In genomic region chr22:45051946-45052345, GRCh38 we compare ENCODE assay signal across 24 cellular contexts. TPM values are rescaled to one million over a fixed set of nuclear protein-coding genes. Genes with fewer than 3 reads are reported as not detected.
"Had no signal": no experiment of that assay in that cellular context is flagged by ENCODE, and none has a peak within 500 bp of the region (broad histone marks: within the 10 kb centered on the region; RNA-seq: fewer than 3 reads in every experiment).

No MANE protein-coding gene starts in this region.

- DNase-seq: colonic mucosa; dermis blood vessel endothelial cell; erythroblast; foreskin keratinocyte; left colon; left ventricle myocardium superior; mesenchymal stem cell; naive thymus-derived CD4-positive, alpha-beta T cell; nephron progenitor cell; pancreas; retina; right lobe of liver; stimulated activated CD4-positive, alpha-beta T cell treated with anti-CD3 and anti-CD28 coated beads, Interleukin-4, amount 100 ng/mL, for 1 hour; stimulated activated CD8-positive, alpha-beta memory T cell treated with anti-CD3 and anti-CD28 coated beads, Interleukin-4, amount 100 ng/mL, for 48 hours; tibial artery; upper lobe of left lung; uterus had no signal

- H3K36me3 Mint-ChIP-seq: naive thymus-derived CD4-positive, alpha-beta T cell; stimulated activated effector memory CD8-positive, alpha-beta T cell treated with anti-CD3 and anti-CD28 coated beads, Interleukin-12 subunit alpha, Interleukin-12 subunit beta, amount 100 ng/mL, for 72 hours had no signal

- ATAC-seq: foreskin keratinocyte; left colon; left ventricle myocardium superior; naive thymus-derived CD4-positive, alpha-beta T cell; pancreas; psoas muscle; stimulated activated effector memory CD8-positive, alpha-beta T cell treated with anti-CD3 and anti-CD28 coated beads, Interleukin-12 subunit alpha, Interleukin-12 subunit beta, amount 100 ng/mL, for 72 hours had no signal

- H3K4me3 Mint-ChIP-seq: naive thymus-derived CD4-positive, alpha-beta T cell; nephron progenitor cell; stimulated activated effector memory CD8-positive, alpha-beta T cell treated with anti-CD3 and anti-CD28 coated beads, Interleukin-12 subunit alpha, Interleukin-12 subunit beta, amount 100 ng/mL, for 72 hours; stimulated activated naive CD8-positive, alpha-beta T cell treated with anti-CD3 and anti-CD28 coated beads, Interleukin-15, Interleukin-2, amounts not matched to agents 100 ng/mL and 50 ng/mL, for 24 hours had no signal

- FAIRE-seq: endothelial cell of umbilical vein, pancreas had no signal

- H3K4me1 Mint-ChIP-seq: stimulated activated effector memory CD8-positive, alpha-beta T cell treated with anti-CD3 and anti-CD28 coated beads, Interleukin-12 subunit alpha, Interleukin-12 subunit beta, amount 100 ng/mL, for 72 hours had no signal

- H3K36me3 ChIP-seq: colonic mucosa, neutrophil, pancreas, right lobe of liver, tibial artery, upper lobe of left lung, uterus had no signal

- H3K27ac ChIP-seq: colonic mucosa, foreskin keratinocyte, neutrophil, pancreas, psoas muscle, right lobe of liver, tibial artery, upper lobe of left lung, uterus had no signal

- H3K27ac Mint-ChIP-seq: naive thymus-derived CD4-positive, alpha-beta T cell; nephron progenitor cell; stimulated activated effector memory CD8-positive, alpha-beta T cell treated with anti-CD3 and anti-CD28 coated beads, Interleukin-12 subunit alpha, Interleukin-12 subunit beta, amount 100 ng/mL, for 72 hours; stimulated activated naive CD8-positive, alpha-beta T cell treated with anti-CD3 and anti-CD28 coated beads, Interleukin-15, Interleukin-2, amounts not matched to agents 100 ng/mL and 50 ng/mL, for 24 hours had no signal

- H3K9me3 ChIP-seq: colonic mucosa, neutrophil, pancreas, psoas muscle, right lobe of liver, tibial artery, upper lobe of left lung, uterus had no signal

- H3K4me3 ChIP-seq: colonic mucosa, lung, pancreas, psoas muscle, right lobe of liver, tibial artery, upper lobe of left lung, uterus had no signal

- H3K4me1 ChIP-seq: colonic mucosa, foreskin keratinocyte, pancreas, psoas muscle, right lobe of liver, tibial artery, upper lobe of left lung, uterus had no signal

- H3K27me3 ChIP-seq: colonic mucosa, pancreas, right lobe of liver, uterus had no signal

RNA-seq across cellular contexts. Expression of gene PHF21B, which starts 42.1 kb away (rescaled TPM):
- total RNA-seq: colonic mucosa; dermis blood vessel endothelial cell; endothelial cell of umbilical vein; mononuclear cell; naive thymus-derived CD4-positive, alpha-beta T cell; right lobe of liver had no signal
- polyA plus RNA-seq: endothelial cell of umbilical vein; naive thymus-derived CD4-positive, alpha-beta T cell had no signal
